Comparison of ENCODE assay signal across 25 cellular contexts in genomic region chr18:75879196-75879595, GRCh38.
"Had no signal": no experiment of that assay in that cellular context is flagged by ENCODE, and none has a peak within 500 bp of the region (broad histone marks: within the 10 kb centered on the region; RNA-seq: fewer than 3 reads in every experiment).

No MANE protein-coding gene starts in this region.

- H3K4me1 ChIP-seq: lower lobe of right lung, spleen, upper lobe of left lung had no signal

- H3K9me3 ChIP-seq: lower lobe of right lung, upper lobe of left lung had no signal

- H3K9me3 Mint-ChIP-seq: activated naive CD8-positive, alpha-beta T cell treated with anti-CD3 and anti-CD28 coated beads, Interleukin-2, amount 10 ng/mL, durations not matched to agents 7 days and 5 days had no signal

- H3K4me3 Mint-ChIP-seq: activated CD4-positive, alpha-beta memory T cell treated with anti-CD3 and anti-CD28 coated beads for 36 hours; activated naive CD4-positive, alpha-beta T cell treated with anti-CD3 and anti-CD28 coated beads for 36 hours; activated naive CD8-positive, alpha-beta T cell treated with anti-CD3 and anti-CD28 coated beads, Interleukin-2, amount 10 ng/mL, durations not matched to agents 7 days and 5 days; brain; naive thymus-derived CD8-positive, alpha-beta T cell; T-helper 17 cell had no signal

- H3K27me3 ChIP-seq: sigmoid colon, spleen, upper lobe of left lung had no signal

- H3K36me3 Mint-ChIP-seq: activated CD4-positive, alpha-beta memory T cell treated with anti-CD3 and anti-CD28 coated beads for 36 hours; activated naive CD8-positive, alpha-beta T cell treated with anti-CD3 and anti-CD28 coated beads, Interleukin-2, amount 10 ng/mL, durations not matched to agents 7 days and 5 days; brain had no signal

- H3K27me3 Mint-ChIP-seq: progenitor cell of endocrine pancreas had no signal

- H3K27ac Mint-ChIP-seq: activated CD4-positive, alpha-beta memory T cell treated with anti-CD3 and anti-CD28 coated beads for 36 hours; activated naive CD4-positive, alpha-beta T cell treated with anti-CD3 and anti-CD28 coated beads for 36 hours; activated naive CD8-positive, alpha-beta T cell treated with anti-CD3 and anti-CD28 coated beads, Interleukin-2, amount 10 ng/mL, durations not matched to agents 7 days and 5 days; brain; naive thymus-derived CD8-positive, alpha-beta T cell; progenitor cell of endocrine pancreas; T-helper 17 cell had no signal

- ATAC-seq: esophagus mucosa; lower lobe of right lung; naive thymus-derived CD8-positive, alpha-beta T cell; T-helper 17 cell had no signal

- H3K36me3 ChIP-seq: lower lobe of right lung, sigmoid colon, spleen, upper lobe of left lung had no signal

- H3K4me3 ChIP-seq: lower lobe of right lung, sigmoid colon, spleen, upper lobe of left lung had no signal

- H3K27ac ChIP-seq: lower lobe of right lung, spleen, upper lobe of left lung had no signal

- DNase-seq: activated CD4-positive, alpha-beta memory T cell treated with anti-CD3 and anti-CD28 coated beads for 36 hours; activated CD4-positive, alpha-beta T cell treated with anti-CD3 and anti-CD28 coated beads for 48 hours; activated CD4-positive, CD25-positive, alpha-beta regulatory T cell; activated effector memory CD4-positive, alpha-beta T cell treated with Interleukin-2 at 50 U/mL for 16 hours; activated naive CD4-positive, alpha-beta T cell treated with anti-CD3 and anti-CD28 coated beads for 36 hours; activated naive CD8-positive, alpha-beta T cell treated with anti-CD3 and anti-CD28 coated beads, Interleukin-2, amount 10 ng/mL, durations not matched to agents 7 days and 5 days; activated T-cell treated with anti-CD3 and anti-CD28 coated beads, Interleukin-2, amount 50 U/mL, for 48 hours; amniotic stem cell; caudate nucleus; dermis blood vessel endothelial cell; effector memory CD4-positive, alpha-beta T cell; foreskin melanocyte; kidney; lower lobe of right lung; naive thymus-derived CD8-positive, alpha-beta T cell; retina; sigmoid colon; spleen; stimulated activated CD4-positive, alpha-beta T cell treated with anti-CD3 and anti-CD28 coated beads, Interleukin-4, amount 100 ng/mL, for 1 hour; stimulated activated naive CD4-positive, alpha-beta T cell treated with Interleukin-2 at 50 U/mL for 16 hours; T-helper 17 cell; upper lobe of left lung had no signal

- H3K4me1 Mint-ChIP-seq: activated naive CD8-positive, alpha-beta T cell treated with anti-CD3 and anti-CD28 coated beads, Interleukin-2, amount 10 ng/mL, durations not matched to agents 7 days and 5 days; naive thymus-derived CD8-positive, alpha-beta T cell; T-helper 17 cell had no signal
